ENCODE assay signal across 35 cellular contexts in genomic region chr2:108119492-108119891, GRCh38.
"Had no signal": no experiment of that assay in that cellular context is flagged by ENCODE, and none has a peak within 500 bp of the region (broad histone marks: within the 10 kb centered on the region; RNA-seq: fewer than 3 reads in every experiment).

No MANE protein-coding gene starts in this region.

- H3K9me3 ChIP-seq: MG63 had no signal

- H3K4me3 ChIP-seq: MG63 had no signal

- H3K27me3 ChIP-seq: MG63 had no signal

- H3K36me3 ChIP-seq: MG63 had no signal

- DNase-seq: Kasumi-1, MG63, MM.1S, MV-4-11, NCI-H1048, NCI-H1092, NCI-H1092 treated with DMSO at 0.1 percent for 48 hours, NCI-H1105, NCI-H1105 treated with DMSO at 0.1 percent for 48 hours, NCI-H1417, NCI-H1417 treated with DMSO at 0.1 percent for 48 hours, NCI-H1436, NCI-H1436 treated with DMSO at 0.1 percent for 48 hours, NCI-H146, NCI-H1694, NCI-H1694 treated with DMSO at 0.1 percent for 48 hours, NCI-H187, NCI-H187 treated with DMSO at 0.1 percent for 48 hours, NCI-H1930, NCI-H2029, NCI-H2029 treated with DMSO at 0.1 percent for 48 hours, NCI-H2081, NCI-H2081 treated with DMSO at 0.1 percent for 48 hours, NCI-H2107, NCI-H2171, NCI-H2171 treated with DMSO at 0.1 percent for 48 hours, NCI-H2227 treated with DMSO at 0.1 percent for 48 hours, NCI-H226, NCI-H345, NCI-H446, NCI-H446 treated with DMSO at 0.1 percent for 48 hours, NCI-H510A treated with DMSO at 0.1 percent for 48 hours, NCI-H524, NCI-H524 treated with DMSO at 0.1 percent for 48 hours, NCI-H526 had no signal
